Comparison of ENCODE assay signal across 11 cellular contexts in the genomic region with DNA sequence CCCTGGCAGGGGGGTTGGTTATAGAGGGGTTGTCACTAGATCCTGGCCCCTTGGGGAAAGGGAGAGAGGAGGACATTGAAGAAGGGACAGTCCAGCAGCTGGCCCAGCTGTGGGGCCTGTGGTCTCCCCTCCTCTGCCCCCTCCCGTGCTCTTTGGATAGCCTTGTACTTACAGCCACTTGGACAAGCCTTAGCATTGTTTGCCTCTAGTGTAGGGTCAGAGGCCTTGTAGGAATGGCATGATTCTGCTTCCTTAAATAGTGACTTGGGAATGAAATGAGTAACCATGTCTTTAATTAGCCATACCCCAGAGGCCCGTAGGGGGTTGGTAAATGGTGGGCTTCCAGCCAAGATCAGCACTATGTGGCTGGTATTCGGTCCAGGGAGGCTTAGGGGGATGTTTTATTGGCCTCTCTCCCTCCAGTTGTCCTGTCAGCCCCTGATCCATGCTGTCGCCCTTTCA.
DNase-seq lines count a peak whose midpoint lies in the region; ATAC-seq and TF ChIP-seq lines count a peak whose summit lies in the region.
"Had no signal": no experiment of that assay in that cellular context is flagged by ENCODE, and none has a peak within 500 bp of the region (broad histone marks: within the 10 kb centered on the region; RNA-seq: fewer than 3 reads in every experiment).

No MANE protein-coding gene starts in this region.

- ATAC-seq in HG03097 (IDR thresholded peaks at IDR 0.05; ENCODE audit: low FRiP score, unreplicated experiment) (no peak), HG02885 (IDR thresholded peaks at IDR 0.05; ENCODE audit: poor library complexity, unreplicated experiment) (no peak)

- peak overlapping the region; percentile 41 for H3K27ac ChIP-seq in HL-60 (replicated peaks)
- peak overlapping the region; percentile 62 for H3K27ac ChIP-seq in substantia nigra (ENCODE audit: low read depth, low read length, poor library complexity, severe bottlenecking)

- no peaks in the 10 kb centered on the region for H3K36me3 Mint-ChIP-seq in activated T-helper 1 cell treated with anti-CD3 and anti-CD28 coated beads, Interleukin-12 subunit alpha, Interleukin-12 subunit beta, Interleukin-2, Interleukin-4 antibody, amounts not matched to agents 30 ng/mL and 10 ng/mL and 1 ng/mL, durations not matched to agents 14 hours and 24 hours and 36 hours (ENCODE audit: low read depth)

- H3K4me3 ChIP-seq in HL-60 (replicated peaks; ENCODE audit: insufficient read depth, low read length) (no peak overlapping the region), cardiac fibroblast (replicated peaks in 1 of 2; ENCODE audit: low read depth in 2 of 2, low read length in 2 of 2) (no peak overlapping the region)

- intact Hi-C loops in activated T-helper 1 cell treated with anti-CD3 and anti-CD28 coated beads, Interleukin-12 subunit alpha, Interleukin-12 subunit beta, Interleukin-2, Interleukin-4 antibody, amounts not matched to agents 30 ng/mL and 10 ng/mL and 1 ng/mL, durations not matched to agents 14 hours and 24 hours and 36 hours (cut with micrococcal nuclease) = no loop called here

- no peak for DNase-seq in HL-60 (ENCODE audit: low read depth in 1 of 2, low spot score in 1 of 2)
- DNase-seq in cardiac fibroblast (ENCODE audit: low read depth in 2 of 2) = peak; percentile 74 to 89
- peak; percentile 81 for DNase-seq in hepatic stellate cell (ENCODE audit: low spot score)
- peak in 13 of 49 donors; percentile 11 to 43 (median 18) for DNase-seq in substantia nigra (lab: John Stamatoyannopoulos, UW)
- DNase-seq in cerebellar nuclear complex (lab: John Stamatoyannopoulos, UW) = no peak
- DNase-seq in activated T-helper 1 cell treated with anti-CD3 and anti-CD28 coated beads, Interleukin-12 subunit alpha, Interleukin-12 subunit beta, Interleukin-2, Interleukin-4 antibody, amounts not matched to agents 30 ng/mL and 10 ng/mL and 1 ng/mL, durations not matched to agents 14 hours and 24 hours and 36 hours (ENCODE audit: low spot score) = no peak
- DNase-seq: activated gamma-delta T cell treated with Interleukin-2 at 50 U/mL for 16 hours; stimulated activated CD4-positive, alpha-beta T cell treated with anti-CD3 and anti-CD28 coated beads, Interleukin-2, amount 100 ng/mL, for 24 hours; SW 1271 had no signal

- no peak overlapping the region for H3K4me3 Mint-ChIP-seq in activated T-helper 1 cell treated with anti-CD3 and anti-CD28 coated beads, Interleukin-12 subunit alpha, Interleukin-12 subunit beta, Interleukin-2, Interleukin-4 antibody, amounts not matched to agents 30 ng/mL and 10 ng/mL and 1 ng/mL, durations not matched to agents 14 hours and 24 hours and 36 hours

- H3K27me3 ChIP-seq in HL-60 (ENCODE audit: insufficient read depth, poor library complexity, severe bottlenecking) = no peaks in the 10 kb centered on the region

- H3K27me3 Mint-ChIP-seq in activated T-helper 1 cell treated with anti-CD3 and anti-CD28 coated beads, Interleukin-12 subunit alpha, Interleukin-12 subunit beta, Interleukin-2, Interleukin-4 antibody, amounts not matched to agents 30 ng/mL and 10 ng/mL and 1 ng/mL, durations not matched to agents 14 hours and 24 hours and 36 hours (ENCODE audit: insufficient read depth) = peaks cover 39% of the 10 kb centered on the region

- H3K4me1 Mint-ChIP-seq in activated T-helper 1 cell treated with anti-CD3 and anti-CD28 coated beads, Interleukin-12 subunit alpha, Interleukin-12 subunit beta, Interleukin-2, Interleukin-4 antibody, amounts not matched to agents 30 ng/mL and 10 ng/mL and 1 ng/mL, durations not matched to agents 14 hours and 24 hours and 36 hours (ENCODE audit: low read depth) = no peaks in the 10 kb centered on the region

- H3K9me3 Mint-ChIP-seq in activated T-helper 1 cell treated with anti-CD3 and anti-CD28 coated beads, Interleukin-12 subunit alpha, Interleukin-12 subunit beta, Interleukin-2, Interleukin-4 antibody, amounts not matched to agents 30 ng/mL and 10 ng/mL and 1 ng/mL, durations not matched to agents 14 hours and 24 hours and 36 hours = peaks cover 5% of the 10 kb centered on the region

- TF ChIP-seq CTCF in HL-60 (IDR thresholded peaks at IDR 0.05; ENCODE audit: insufficient read depth, low read length) = no peak
- TF ChIP-seq CTCF in cardiac fibroblast (IDR thresholded peaks at IDR 0.05; ENCODE audit: low read depth, low read length) = no peak

- H3K27ac Mint-ChIP-seq in activated T-helper 1 cell treated with anti-CD3 and anti-CD28 coated beads, Interleukin-12 subunit alpha, Interleukin-12 subunit beta, Interleukin-2, Interleukin-4 antibody, amounts not matched to agents 30 ng/mL and 10 ng/mL and 1 ng/mL, durations not matched to agents 14 hours and 24 hours and 36 hours = no peak overlapping the region

Comparison
In these comparisons a context has a peak if more than half of its experiments do, and no peak if none do; other contexts are left out.
1. DNase-seq: peak in cardiac fibroblast (2 of 2) and hepatic stellate cell (single experiment); none in HL-60 (0 of 2), cerebellar nuclear complex (0 of 2) and activated T-helper 1 cell treated with anti-CD3 and anti-CD28 coated beads, Interleukin-12 subunit alpha, Interleukin-12 subunit beta, Interleukin-2, Interleukin-4 antibody, amounts not matched to agents 30 ng/mL and 10 ng/mL and 1 ng/mL, durations not matched to agents 14 hours and 24 hours and 36 hours (single experiment).